23 cellular contexts compared by ENCODE assay signal in genomic region chr4:170769857-170770256, GRCh38.
"Had no signal": no experiment of that assay in that cellular context is flagged by ENCODE, and none has a peak within 500 bp of the region (broad histone marks: within the 10 kb centered on the region; RNA-seq: fewer than 3 reads in every experiment).

No MANE protein-coding gene starts in this region.

- ATAC-seq: left cardiac atrium; lower lobe of right lung; natural killer cell treated with Interleukin-12 subunit alpha and Interleukin-12 subunit beta and Interleukin-15 and Interleukin-18, amount 100 ng/mL, for 72 hours; right cardiac atrium had no signal

- H3K27ac Mint-ChIP-seq: memory B cell; natural killer cell treated with Interleukin-12 subunit alpha and Interleukin-12 subunit beta and Interleukin-15 and Interleukin-18, amount 100 ng/mL, for 72 hours; neural progenitor cell; progenitor cell of endocrine pancreas; type B pancreatic cell had no signal

- H3K4me3 ChIP-seq: coronary artery, esophagus muscularis mucosa, hepatocyte, left ventricle myocardium inferior, lower lobe of right lung, neural progenitor cell, ovary had no signal

- H3K4me3 Mint-ChIP-seq: memory B cell; natural killer cell treated with Interleukin-12 subunit alpha and Interleukin-12 subunit beta and Interleukin-15 and Interleukin-18, amount 100 ng/mL, for 72 hours; neural progenitor cell; type B pancreatic cell had no signal

- DNase-seq: effector memory CD4-positive, alpha-beta T cell; foreskin melanocyte; head of caudate nucleus; kidney; left cardiac atrium; left ventricle myocardium inferior; lower lobe of right lung; midbrain; nucleus accumbens; ovary; right cardiac atrium; small intestine; stimulated activated CD4-positive, alpha-beta T cell treated with anti-CD3 and anti-CD28 coated beads, Interleukin-12 subunit alpha, Interleukin-12 subunit beta, amount 100 ng/mL, for 4 hours; stimulated activated naive CD4-positive, alpha-beta T cell had no signal

- H3K27me3 Mint-ChIP-seq: memory B cell; natural killer cell treated with Interleukin-12 subunit alpha and Interleukin-12 subunit beta and Interleukin-15 and Interleukin-18, amount 100 ng/mL, for 72 hours; progenitor cell of endocrine pancreas; type B pancreatic cell had no signal

- H3K4me1 Mint-ChIP-seq: memory B cell had no signal

- H3K27ac ChIP-seq: coronary artery, epithelial cell of prostate, esophagus muscularis mucosa, hepatocyte, left ventricle myocardium inferior, lower lobe of right lung, neural progenitor cell, ovary had no signal

- H3K9me3 Mint-ChIP-seq: memory B cell, neural progenitor cell, type B pancreatic cell had no signal
